In genomic region chr1:213439703-213440102, GRCh38 we compare ENCODE assay signal across 23 cellular contexts.
"Had no signal": no experiment of that assay in that cellular context is flagged by ENCODE, and none has a peak within 500 bp of the region (broad histone marks: within the 10 kb centered on the region; RNA-seq: fewer than 3 reads in every experiment).

No MANE protein-coding gene starts in this region.

- DNase-seq: IMR-90; NCI-H1092; NCI-H1105 treated with DMSO at 0.1 percent for 48 hours; NCI-H1417 treated with DMSO at 0.1 percent for 48 hours; NCI-H146; NCI-H1694 treated with DMSO at 0.1 percent for 48 hours; NCI-H1930; NCI-H2081; NCI-H2107; NCI-H226; NCI-H446; NCI-H524 treated with DMSO at 0.1 percent for 48 hours; NCI-H69; NCI-H774; NK-92 treated with Interleukin-12 subunit alpha and Interleukin-12 subunit beta, amount 100 ng/mL, for 24 hours; OCI-M1; PC-9; Peyer's patch; Right ventricle myocardium superior; RPMI8226; SIG-M5 had no signal

- H2AFZ ChIP-seq: PC-9 had no signal

- H3K4me2 ChIP-seq: PC-9 had no signal

- H3K36me3 ChIP-seq: Peyer's patch, SJSA1 had no signal

- H3K27ac ChIP-seq: PC-9, Peyer's patch, SJSA1, SK-N-MC had no signal

- H3K4me3 ChIP-seq: PC-9, Peyer's patch, SJSA1, SK-N-MC had no signal

- H3K27me3 ChIP-seq: Peyer's patch, SJSA1 had no signal

- H3K4me1 ChIP-seq: Peyer's patch, SJSA1 had no signal

- H3K9me3 ChIP-seq: Peyer's patch, SJSA1 had no signal
